ENCODE assay signal across 24 cellular contexts in genomic region chr1:44857446-44857845, GRCh38. TPM values are rescaled to one million over a fixed set of nuclear protein-coding genes. Genes with fewer than 3 reads are reported as not detected.
A peak's percentile ranks its signal among the peaks of the same experiment; 100 is the strongest.
DNase-seq lines count a peak whose midpoint lies in the region; ATAC-seq lines count a peak whose summit lies in the region.
"Had no signal": no experiment of that assay in that cellular context is flagged by ENCODE, and none has a peak within 500 bp of the region (broad histone marks: within the 10 kb centered on the region; RNA-seq: fewer than 3 reads in every experiment).

No MANE protein-coding gene starts in this region.

- no peaks in the 10 kb centered on the region for H3K4me1 ChIP-seq in mesenchymal stem cell (ENCODE audit: control insufficient read depth, insufficient read depth, low read depth, low read length)
- H3K4me1 ChIP-seq in trophoblast cell (ENCODE audit: control insufficient read depth in 1 of 2, insufficient read depth in 2 of 2, low read length in 2 of 2) = no peaks in the 10 kb centered on the region
- H3K4me1 ChIP-seq in SJCRH30 = no peaks in the 10 kb centered on the region
- H3K4me1 ChIP-seq: BE2C had no signal

- H3K4me2 ChIP-seq in mesenchymal stem cell (ENCODE audit: low read length, poor library complexity, severe bottlenecking) (no peak overlapping the region), trophoblast cell (ENCODE audit: low read length) (no peak overlapping the region)
- H3K4me2 ChIP-seq: BLaER1 had no signal

- no peak overlapping the region for H3K23ac ChIP-seq in mesenchymal stem cell (ENCODE audit: low read length in 2 of 2)
- no peak overlapping the region for H3K23ac ChIP-seq in trophoblast cell (ENCODE audit: low read length)

- H4K91ac ChIP-seq in mesenchymal stem cell (ENCODE audit: low read length) (peak overlapping the region; percentile 7), trophoblast cell (ENCODE audit: low read depth, low read length) (no peak overlapping the region)

- DNase-seq in mesenchymal stem cell (no peak), trophoblast cell (peak; percentile 77 to 92), SJCRH30 (no peak)
- DNase-seq in effector CD8-positive, alpha-beta T cell (lab: John Stamatoyannopoulos, UW) = no peak
- DNase-seq: 8988T; ACHN; BE2C; C1 segment of cervical spinal cord; CD4-positive, alpha-beta memory T cell; CD4-positive, CD25-positive, alpha-beta regulatory T cell; CD8-positive, alpha-beta memory T cell; COR-L47; DMS 273 treated with DMSO at 0.1 percent for 48 hours; DMS153; DMS53; DMS79; DND-41; EL; GDM1 had no signal

- H2AFZ ChIP-seq in mesenchymal stem cell (ENCODE audit: low read depth, low read length) = no peak overlapping the region
- no peak overlapping the region for H2AFZ ChIP-seq in trophoblast cell (ENCODE audit: insufficient read depth, low read length, poor library complexity)

- no peak overlapping the region for H3K14ac ChIP-seq in mesenchymal stem cell (ENCODE audit: low read length in 2 of 2)
- no peak overlapping the region for H3K14ac ChIP-seq in trophoblast cell (ENCODE audit: low read length)

- H2AK5ac ChIP-seq in mesenchymal stem cell (ENCODE audit: low read length, severe bottlenecking) (no peak overlapping the region), trophoblast cell (ENCODE audit: low read length) (no peak overlapping the region)

- H2BK15ac ChIP-seq in mesenchymal stem cell (ENCODE audit: low read depth, poor library complexity, severe bottlenecking) = no peak overlapping the region

- H3K18ac ChIP-seq in mesenchymal stem cell (ENCODE audit: low read depth in 1 of 2, low read length in 2 of 2) = no peak overlapping the region
- no peak overlapping the region for H3K18ac ChIP-seq in trophoblast cell (ENCODE audit: low read length)

- no peak overlapping the region for H2BK120ac ChIP-seq in mesenchymal stem cell (ENCODE audit: low read depth, low read length)
- no peak overlapping the region for H2BK120ac ChIP-seq in trophoblast cell (ENCODE audit: insufficient read depth, low read length, poor library complexity)

- H2BK12ac ChIP-seq in mesenchymal stem cell (ENCODE audit: low read length in 2 of 2) (no peak overlapping the region), trophoblast cell (ENCODE audit: low read length) (no peak overlapping the region)

- H3K4me3 ChIP-seq in mesenchymal stem cell (ENCODE audit: insufficient read depth in 1 of 2, low read depth in 1 of 2, low read length in 2 of 2) (no peak overlapping the region), trophoblast cell (ENCODE audit: low read depth, low read length) (no peak overlapping the region), SJCRH30 (no peak overlapping the region)
- H3K4me3 ChIP-seq: BLaER1, GM12878 had no signal

- no peak overlapping the region for H4K12ac ChIP-seq in trophoblast cell (ENCODE audit: low read depth, low read length)

- H3K79me1 ChIP-seq in mesenchymal stem cell (replicated peaks; ENCODE audit: low read length, poor library complexity, severe bottlenecking) (no peaks in the 10 kb centered on the region), trophoblast cell (ENCODE audit: low read length) (no peaks in the 10 kb centered on the region)

- H2BK5ac ChIP-seq in mesenchymal stem cell (ENCODE audit: low read depth, low read length, poor library complexity, severe bottlenecking) = no peak overlapping the region
- H2BK5ac ChIP-seq in trophoblast cell (ENCODE audit: low read depth, low read length, poor library complexity) = no peak overlapping the region

- peaks cover 5 to 55% of the 10 kb centered on the region in 2 experiments for H3K36me3 ChIP-seq in mesenchymal stem cell (ENCODE audit: control insufficient read depth in 1 of 2, insufficient read depth in 2 of 2, low read depth in 1 of 2, low read length in 2 of 2)
- peaks cover 0 to 3% of the 10 kb centered on the region in 2 experiments for H3K36me3 ChIP-seq in trophoblast cell (ENCODE audit: control insufficient read depth in 1 of 2, insufficient read depth in 2 of 2, low read length in 2 of 2)
- H3K36me3 ChIP-seq in SJCRH30 = 0 out of 2 replicates have a peak, but pooled peaks cover 2% of the 10 kb centered on the region
- H3K36me3 ChIP-seq: BE2C had no signal

- no peaks in the 10 kb centered on the region for H3K79me2 ChIP-seq in trophoblast cell (ENCODE audit: control insufficient read depth, insufficient read depth, low read length, poor library complexity)

- H3K27me3 ChIP-seq in mesenchymal stem cell (ENCODE audit: control insufficient read depth in 1 of 2, insufficient read depth in 1 of 2, low read length in 2 of 2) (no peaks in the 10 kb centered on the region), trophoblast cell (ENCODE audit: insufficient read depth, low read length) (no peaks in the 10 kb centered on the region), SJCRH30 (no peaks in the 10 kb centered on the region)
- H3K27me3 ChIP-seq: BE2C, BLaER1 had no signal

- no peak overlapping the region for H3K9ac ChIP-seq in mesenchymal stem cell (ENCODE audit: low read length)
- no peak overlapping the region for H3K9ac ChIP-seq in trophoblast cell (ENCODE audit: low read length)
- H3K9ac ChIP-seq: BLaER1 had no signal

- H3K9me3 ChIP-seq in mesenchymal stem cell (ENCODE audit: control insufficient read depth, low read length) = no peaks in the 10 kb centered on the region
- no peaks in the 10 kb centered on the region for H3K9me3 ChIP-seq in trophoblast cell (ENCODE audit: insufficient read depth, low read depth, low read length)
- no peaks in the 10 kb centered on the region for H3K9me3 ChIP-seq in SJCRH30 (replicated peaks)
- H3K9me3 ChIP-seq: BE2C, BLaER1 had no signal

- ATAC-seq in HG03378 (IDR thresholded peaks at IDR 0.05; ENCODE audit: unreplicated experiment) = no peak
- ATAC-seq: GM12878 had no signal

- 99% methylated on average over 7 of the region's 7 CpGs for WGBS in mesenchymal stem cell
- WGBS in trophoblast cell (ENCODE audit: extremely low coverage, insufficient coverage, insufficient read length) = no CpG with 5 or more reads among the region's 7 CpGs

- no peak overlapping the region for H3K27ac ChIP-seq in mesenchymal stem cell (ENCODE audit: low read length, poor library complexity, severe bottlenecking)
- H3K27ac ChIP-seq in trophoblast cell (ENCODE audit: low read depth, low read length) = no peak overlapping the region
- H3K27ac ChIP-seq in SJCRH30 = no peak overlapping the region
- H3K27ac ChIP-seq: BLaER1 had no signal

- no peak overlapping the region for H3K4ac ChIP-seq in mesenchymal stem cell (ENCODE audit: low read depth in 1 of 2, low read length in 2 of 2)
- no peak overlapping the region for H3K4ac ChIP-seq in trophoblast cell (ENCODE audit: low read depth, low read length)

- H4K8ac ChIP-seq in mesenchymal stem cell (ENCODE audit: low read length) (no peak overlapping the region), trophoblast cell (ENCODE audit: low read depth, low read length) (no peak overlapping the region)

RNA-seq across cellular contexts. Expression of gene PTCH2, which starts 14.4 kb away (rescaled TPM):
- 0.57 TPM for polyA plus RNA-seq in mesenchymal stem cell (2013, experiment 1 of 2)
- polyA plus RNA-seq in mesenchymal stem cell (2013, experiment 2 of 2) = 0.70 TPM
- polyA plus RNA-seq in trophoblast cell (2013) = 0.10 and 0.15 TPM in 2 replicates
- total RNA-seq in SJCRH30 (2014; rRNA removed; shearing (Covaris generic)) = 1.3 and 1.8 TPM in 2 replicates
- polyA plus RNA-seq: CD8-positive, alpha-beta memory T cell had no signal

RNA-seq across cellular contexts. Expression of gene BTBD19, which starts 49.1 kb away (rescaled TPM):
- 22.8 TPM for polyA plus RNA-seq in mesenchymal stem cell (2013, experiment 1 of 2)
- polyA plus RNA-seq in mesenchymal stem cell (2013, experiment 2 of 2) = 20.2 TPM
- polyA plus RNA-seq in trophoblast cell (2013) = 5.8 and 5.9 TPM in 2 replicates
- 0.43 and 1.4 TPM in 2 replicates for total RNA-seq in SJCRH30 (2014; rRNA removed; shearing (Covaris generic))

RNA-seq across cellular contexts. Expression of gene DYNLT4, which starts 50.3 kb away (rescaled TPM):
- polyA plus RNA-seq in mesenchymal stem cell (2013, experiment 1 of 2) = 0.08 TPM
- polyA plus RNA-seq in mesenchymal stem cell (2013, experiment 2 of 2) = 0.11 TPM
- 0.07 TPM in 1 of 2 replicates, not detected in the other for polyA plus RNA-seq in trophoblast cell (2013)
- not detected in 2 replicates for total RNA-seq in SJCRH30 (2014; rRNA removed; shearing (Covaris generic))
- total RNA-seq: Daoy had no signal
- polyA plus RNA-seq: AG04450; CD8-positive, alpha-beta memory T cell had no signal

RNA-seq across cellular contexts. Expression of gene PLK3, which starts 57.3 kb away (rescaled TPM):
- polyA plus RNA-seq in mesenchymal stem cell (2013, experiment 1 of 2) = 28.1 TPM
- 26.8 TPM for polyA plus RNA-seq in mesenchymal stem cell (2013, experiment 2 of 2)
- 16.6 TPM in 2 replicates for polyA plus RNA-seq in trophoblast cell (2013)
- 8.0 and 11.4 TPM in 2 replicates for total RNA-seq in SJCRH30 (2014; rRNA removed; shearing (Covaris generic))

Comparison
In these comparisons a context has a peak if more than half of its experiments do, and no peak if none do; other contexts are left out.
1. DNase-seq: peak in trophoblast cell (2 of 2); none in mesenchymal stem cell (single experiment), effector CD8-positive, alpha-beta T cell (single experiment) and SJCRH30 (0 of 2).